Comparison of ENCODE assay signal across 8 cellular contexts in genomic region chr2:191013617-191013875, GRCh38.
DNase-seq lines count a peak whose midpoint lies in the region; TF ChIP-seq lines count a peak whose summit lies in the region.

No MANE protein-coding gene starts in this region.

- H3K27me3 ChIP-seq in adipocyte (replicated peaks; ENCODE audit: control insufficient read depth, insufficient read depth, low read length) = no peaks in the 10 kb centered on the region
- H3K27me3 ChIP-seq in iPS-20b (ENCODE audit: insufficient read depth, low read length) = peaks cover 40% of the 10 kb centered on the region

- peaks cover 32% of the 10 kb centered on the region for H3K36me3 ChIP-seq in adipocyte (ENCODE audit: control insufficient read depth, insufficient read depth, low read length, severe bottlenecking)
- H3K36me3 ChIP-seq in iPS-20b (ENCODE audit: insufficient read depth, low read depth, low read length) = peaks cover 22% of the 10 kb centered on the region

- H3K4me3 ChIP-seq in adipocyte (ENCODE audit: low read length) (peak overlapping the region; percentile 93), iPS-20b (ENCODE audit: low read length) (peak overlapping the region; percentile 88)

- in situ Hi-C loops in GM13977 (cut with MboI; ENCODE audit: low pct_unique_long_range_greater_than_20kb, low sequenced_read_pairs, unreplicated experiment) = no loop called here

- H3K9me3 ChIP-seq in adipocyte (ENCODE audit: control insufficient read depth, low read length) (no peaks in the 10 kb centered on the region), iPS-20b (ENCODE audit: insufficient read depth, low read depth, low read length) (no peaks in the 10 kb centered on the region)

- H3K27ac ChIP-seq in iPS-20b (ENCODE audit: low read length) = no peak overlapping the region

- no peak for TF ChIP-seq CTCF in GM13977 (IDR thresholded peaks at IDR 0.05; ENCODE audit: extremely low read depth, insufficient read depth, missing control alignments)

- DNase-seq in NCI-H1105 treated with DMSO at 0.1 percent for 48 hours (lab: John Stamatoyannopoulos, UW) = peak; percentile 51
- no peak for DNase-seq in NCI-H1105 (lab: John Stamatoyannopoulos, UW)
- DNase-seq in adipocyte (ENCODE audit: low read depth) = no peak
- peak; percentile 59 for DNase-seq in superior temporal gyrus (ENCODE audit: extremely low spot score)
- DNase-seq in GM13977 (ENCODE audit: low spot score) = no peak
- no peak for DNase-seq in UCSD-AML1 (lab: John Stamatoyannopoulos, UW; ENCODE audit: unreplicated experiment)
- no peak for DNase-seq in NCI-H2081 (lab: John Stamatoyannopoulos, UW)

- H3K9ac ChIP-seq in adipocyte (ENCODE audit: low read length) = peak overlapping the region; percentile 94
- H3K9ac ChIP-seq in iPS-20b (ENCODE audit: low read depth, low read length) = peak overlapping the region; percentile 71; the same call in 1 of the 2 replicates

- H3K4me1 ChIP-seq in adipocyte (ENCODE audit: control insufficient read depth, insufficient read depth, low read length) = peaks cover 44% of the 10 kb centered on the region
- H3K4me1 ChIP-seq in iPS-20b (ENCODE audit: insufficient read depth, low read length) = peaks cover 8% of the 10 kb centered on the region; the same call in 1 of the 2 replicates

Comparison
In these comparisons a context has a peak if more than half of its experiments do, and no peak if none do; other contexts are left out.
1. DNase-seq: peak in NCI-H1105 treated with DMSO at 0.1 percent for 48 hours (single experiment) and superior temporal gyrus (single experiment); none in NCI-H1105 (single experiment), adipocyte (single experiment), GM13977 (single experiment), UCSD-AML1 (single experiment) and NCI-H2081 (0 of 2).